9 cellular contexts compared by ENCODE assay signal in the genomic region with DNA sequence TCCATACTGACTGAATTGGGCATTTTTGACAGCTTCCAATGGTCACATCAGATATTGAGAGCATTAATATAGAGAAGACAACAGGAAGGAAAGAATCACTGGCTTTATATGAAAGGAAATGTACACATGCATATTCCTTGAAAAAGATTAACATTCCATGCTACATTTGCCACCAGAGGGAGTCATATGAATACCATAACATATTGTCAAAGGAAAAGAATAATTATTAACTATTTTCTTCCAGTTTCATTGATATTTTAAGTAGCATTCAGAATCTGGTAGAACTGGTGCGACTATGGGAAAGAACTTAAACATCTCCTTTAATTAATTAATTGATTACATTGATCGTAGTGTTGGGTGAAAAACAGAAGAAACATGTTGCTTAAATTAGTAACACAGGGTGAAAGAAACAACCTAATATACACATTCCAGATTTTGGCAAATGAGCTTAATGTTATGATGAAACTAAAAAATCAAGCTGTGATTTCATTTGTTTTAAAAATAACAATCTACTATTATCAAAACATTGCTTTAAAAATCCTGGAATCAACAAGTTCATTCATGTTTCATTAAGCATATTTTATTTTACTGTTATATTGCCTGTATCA.
DNase-seq lines count a peak whose midpoint lies in the region; ATAC-seq and TF ChIP-seq lines count a peak whose summit lies in the region.
"Had no signal": no experiment of that assay in that cellular context is flagged by ENCODE, and none has a peak within 500 bp of the region (broad histone marks: within the 10 kb centered on the region; RNA-seq: fewer than 3 reads in every experiment).

No MANE protein-coding gene starts in this region.

- no peak overlapping the region for H2AFZ ChIP-seq in PC-3 (ENCODE audit: low read length)
- no peak overlapping the region for H2AFZ ChIP-seq in fibroblast of lung (ENCODE audit: low read length)

- H3K9me3 Mint-ChIP-seq in CD8-positive, alpha-beta T cell, result peaks cover 3% of the 10 kb centered on the region

- H3K27me3 ChIP-seq in PC-3 (ENCODE audit: low read length) (no peaks in the 10 kb centered on the region), fibroblast of lung (ENCODE audit: control insufficient read depth, insufficient read depth, low read length) (no peaks in the 10 kb centered on the region), right atrium auricular region (no peaks in the 10 kb centered on the region)
- H3K27me3 ChIP-seq in CD8-positive, alpha-beta T cell (ENCODE audit: insufficient read depth, low read length), result no peaks in the 10 kb centered on the region

- 0 out of 2 replicates have a peak, but pooled peaks have one; percentile 33 for ATAC-seq in PC-3
- ATAC-seq in CD8-positive, alpha-beta T cell, result no peak
- ATAC-seq in GM21526 (IDR thresholded peaks at IDR 0.05; ENCODE audit: low FRiP score, unreplicated experiment), result no peak

- no peak overlapping the region for H3K27ac ChIP-seq in PC-3 (ENCODE audit: low read length)
- H3K27ac ChIP-seq in fibroblast of lung (ENCODE audit: insufficient read depth, low read length), result no peak overlapping the region
- H3K27ac ChIP-seq in CD8-positive, alpha-beta T cell (ENCODE audit: low read depth, low read length), result no peak overlapping the region
- no peak overlapping the region for H3K27ac ChIP-seq in right atrium auricular region

- no peaks in the 10 kb centered on the region for H3K79me2 ChIP-seq in PC-3 (ENCODE audit: low read length)
- no peaks in the 10 kb centered on the region for H3K79me2 ChIP-seq in fibroblast of lung (ENCODE audit: control insufficient read depth, insufficient read depth, low read length)

- CTCF ChIA-PET in PC-3 (lab: Charles Lee), result interaction anchor here (1.3 kb wide), 1 partner anchor 274 kb away, joined by 5 read pairs; no protein-coding TSS in a partner anchor
- CTCF ChIA-PET in CD8-positive, alpha-beta T cell (lab: Charles Lee), result no interaction called here

- no peak overlapping the region for H3K9ac ChIP-seq in PC-3 (ENCODE audit: low read length)
- no peak overlapping the region for H3K9ac ChIP-seq in fibroblast of lung (ENCODE audit: insufficient read depth, low read length)

- H3K27me3 Mint-ChIP-seq in CD8-positive, alpha-beta T cell (ENCODE audit: low read depth), result no peaks in the 10 kb centered on the region

- no peaks in the 10 kb centered on the region for H3K36me3 Mint-ChIP-seq in CD8-positive, alpha-beta T cell

- no peaks in the 10 kb centered on the region for H3K9me2 ChIP-seq in PC-3 (replicated peaks; ENCODE audit: low read length)

- H3K4me2 ChIP-seq in PC-3 (ENCODE audit: low read length) (no peak overlapping the region), fibroblast of lung (ENCODE audit: extremely low read depth, insufficient read depth, low read length) (no peak overlapping the region)

- H4K20me1 ChIP-seq in PC-3 (ENCODE audit: low read length) (no peaks in the 10 kb centered on the region), fibroblast of lung (ENCODE audit: control insufficient read depth, extremely low read depth, insufficient read depth, low read length) (no peaks in the 10 kb centered on the region)

- H3K9me3 ChIP-seq in PC-3 (ENCODE audit: low read length) (no peaks in the 10 kb centered on the region), fibroblast of lung (ENCODE audit: control insufficient read depth, insufficient read depth, low read depth, low read length) (no peaks in the 10 kb centered on the region), right atrium auricular region (peaks cover 0 to 4% of the 10 kb centered on the region in 2 donors)
- no peaks in the 10 kb centered on the region for H3K9me3 ChIP-seq in CD8-positive, alpha-beta T cell (ENCODE audit: low read length)

- POLR2A ChIA-PET in PC-3 (lab: Charles Lee; ENCODE audit: unreplicated experiment), result no interaction called here
- POLR2A ChIA-PET in CD8-positive, alpha-beta T cell (lab: Charles Lee), result no interaction called here

- H3K4me1 Mint-ChIP-seq in CD8-positive, alpha-beta T cell (ENCODE audit: low read depth), result no peaks in the 10 kb centered on the region

- no peak overlapping the region for H3K27ac Mint-ChIP-seq in CD8-positive, alpha-beta T cell

- H3K4me3 ChIP-seq in PC-3 (ENCODE audit: low read length) (no peak overlapping the region), fibroblast of lung (replicated peaks in 1 of 4; ENCODE audit: control extremely low read depth in 1 of 4, insufficient read depth in 1 of 4, low read depth in 3 of 4, low read length in 4 of 4) (no peak overlapping the region), right atrium auricular region (no peak overlapping the region)
- no peak overlapping the region for H3K4me3 ChIP-seq in CD8-positive, alpha-beta T cell (ENCODE audit: low read depth, low read length)

- DNase-seq in SHP77 (lab: John Stamatoyannopoulos, UW) (peak; percentile 2 to 9), SHP77 treated with DMSO at 0.1 percent for 48 hours (lab: John Stamatoyannopoulos, UW) (no peak), PC-3 (peak; percentile 50), fibroblast of lung (ENCODE audit: low read depth in 2 of 2) (peak; percentile 18 to 70), superior temporal gyrus (ENCODE audit: extremely low spot score) (peak; percentile 65), right atrium auricular region (ENCODE audit: low spot score) (no peak)
- no peak for DNase-seq in CD8-positive, alpha-beta T cell
- DNase-seq: NCI-H1436 had no signal

- H3K36me3 ChIP-seq in PC-3 (ENCODE audit: low read depth, low read length), result no peaks in the 10 kb centered on the region
- H3K36me3 ChIP-seq in fibroblast of lung (ENCODE audit: control insufficient read depth, insufficient read depth, low read length), result no peaks in the 10 kb centered on the region
- no peaks in the 10 kb centered on the region for H3K36me3 ChIP-seq in CD8-positive, alpha-beta T cell (ENCODE audit: insufficient read depth, low read length)
- H3K36me3 ChIP-seq in right atrium auricular region, result no peaks in the 10 kb centered on the region

- no peaks in the 10 kb centered on the region for H3F3A ChIP-seq in PC-3 (ENCODE audit: low read length, unreplicated experiment)

- TF ChIP-seq CTCF in PC-3 (conservative IDR thresholded peaks at IDR 0.05; ENCODE audit: low read depth, low read length) (peak; percentile 64), fibroblast of lung (conservative IDR thresholded peaks at IDR 0.05 in 1 of 2, IDR thresholded peaks at IDR 0.05 in 1 of 2; ENCODE audit: low read depth in 1 of 2, low read length in 2 of 2) (peak in 1 of 2 donors; percentile 47), right atrium auricular region (IDR thresholded peaks at IDR 0.05) (peak in 1 of 2 donors; percentile 58)
- TF ChIP-seq CTCF in CD8-positive, alpha-beta T cell (IDR thresholded peaks at IDR 0.05), result no peak

- intact Hi-C loops in PC-3 (cut with micrococcal nuclease), result loop anchor here (1.0 to 2.0 kb wide), 3 partner anchors 144 to 684 kb away; no protein-coding TSS in a partner anchor
- intact Hi-C loops in CD8-positive, alpha-beta T cell (cut with DNase I, micrococcal nuclease), result loop anchor here in 1 of 2 experiments (10.0 kb wide), 1 partner anchor 410 kb away; no protein-coding TSS in a partner anchor

- H3K4me3 Mint-ChIP-seq in CD8-positive, alpha-beta T cell, result no peak overlapping the region

- no peaks in the 10 kb centered on the region for H3K4me1 ChIP-seq in PC-3 (ENCODE audit: insufficient read depth, low read length)
- H3K4me1 ChIP-seq in fibroblast of lung (ENCODE audit: control insufficient read depth, extremely low read depth, insufficient read depth, low read length), result no peaks in the 10 kb centered on the region
- no peaks in the 10 kb centered on the region for H3K4me1 ChIP-seq in CD8-positive, alpha-beta T cell (ENCODE audit: insufficient read depth, low read length)
- no peaks in the 10 kb centered on the region for H3K4me1 ChIP-seq in right atrium auricular region

- BruUV-seq in PC-3 (replicated peaks; lab: Mats Ljungman, UMichigan), result no TSS peak

Comparison
In these comparisons a context has a peak if more than half of its experiments do, and no peak if none do; other contexts are left out.
1. DNase-seq: peak in SHP77 (2 of 2), PC-3 (single experiment), fibroblast of lung (2 of 2) and superior temporal gyrus (single experiment); none in SHP77 treated with DMSO at 0.1 percent for 48 hours (single experiment), CD8-positive, alpha-beta T cell (0 of 7) and right atrium auricular region (single experiment).